Comparison of ENCODE assay signal across 35 cellular contexts in genomic region chr9:7957803-7958202, GRCh38.
"Had no signal": no experiment of that assay in that cellular context is flagged by ENCODE, and none has a peak within 500 bp of the region (broad histone marks: within the 10 kb centered on the region; RNA-seq: fewer than 3 reads in every experiment).

No MANE protein-coding gene starts in this region.

- H3K4me3 ChIP-seq: adrenal gland, body of pancreas, breast epithelium had no signal

- H3K9me3 Mint-ChIP-seq: activated B cell treated with CpG ODN at 0.5 μM for 24 hours; activated CD4-positive, alpha-beta memory T cell treated with anti-CD3 and anti-CD28 coated beads for 36 hours; activated CD8-positive, alpha-beta T cell treated with anti-CD3 and anti-CD28 coated beads for 36 hours; activated naive CD4-positive, alpha-beta T cell treated with anti-CD3 and anti-CD28 coated beads for 36 hours; activated naive CD4-positive, alpha-beta T cell treated with anti-CD3 and anti-CD28 coated beads, Interleukin-2, amount 50 U/mL, for 72 hours; activated naive CD8-positive, alpha-beta T cell treated with anti-CD3 and anti-CD28 coated beads for 36 hours; activated T-cell treated with anti-CD3 and anti-CD28 coated beads, Interleukin-2, amount 50 U/mL, for 24 hours; activated T-helper 1 cell treated with anti-CD3 and anti-CD28 coated beads, Interleukin-12 subunit alpha, Interleukin-12 subunit beta, Interleukin-2, Interleukin-4 antibody, amounts not matched to agents 30 ng/mL and 10 ng/mL and 1 ng/mL, durations not matched to agents 14 hours and 24 hours and 36 hours; activated T-helper 17 cell treated with anti-CD3 and anti-CD28 coated beads, Interleukin-2, amount 50 U/mL, for 72 hours; T-helper 1 cell treated with Interleukin-12 subunit alpha and Interleukin-12 subunit beta and Interleukin-4 antibody, amounts not matched to agents 30 μg/mL and 1 μg/mL, for 36 hours; T-helper 2 cell treated with Interferon-gamma antibody and Interleukin-4, amounts not matched to agents 5 μg/mL and 100 μg/mL, for 36 hours had no signal

- H3K4me1 Mint-ChIP-seq: activated B cell treated with CpG ODN at 0.5 μM for 24 hours; activated T-helper 17 cell treated with anti-CD3 and anti-CD28 coated beads, Interleukin-2, amount 50 U/mL, for 72 hours had no signal

- DNase-seq: activated B cell treated with CpG ODN at 0.5 μM for 24 hours; activated CD4-positive, alpha-beta memory T cell treated with anti-CD3 and anti-CD28 coated beads for 36 hours; activated CD4-positive, alpha-beta T cell treated with anti-CD3 and anti-CD28 coated beads for 4 hours; activated CD4-positive, alpha-beta T cell treated with anti-CD3 and anti-CD28 coated beads, Interleukin-2, amount 50 U/mL, for 1 hour; activated CD4-positive, alpha-beta T cell treated with anti-CD3 and anti-CD28 coated beads, Interleukin-2, amount 50 U/mL, for 4 hours; activated CD4-positive, CD25-positive, alpha-beta regulatory T cell treated with anti-CD3 and anti-CD28 coated beads, Interleukin-2, amount 50 U/mL, for 72 hours; activated CD8-positive, alpha-beta memory T cell treated with anti-CD3 and anti-CD28 coated beads, Interleukin-2, amount 50 U/mL, for 4 hours; activated CD8-positive, alpha-beta T cell treated with anti-CD3 and anti-CD28 coated beads for 36 hours; activated effector memory CD4-positive, alpha-beta T cell treated with anti-CD3 and anti-CD28 coated beads, Interleukin-2, amount 50 U/mL, for 16 hours; activated gamma-delta T cell treated with Interleukin-2 at 50 U/mL for 16 hours; activated naive CD4-positive, alpha-beta T cell; activated naive CD4-positive, alpha-beta T cell treated with anti-CD3 and anti-CD28 coated beads for 36 hours; activated naive CD4-positive, alpha-beta T cell treated with anti-CD3 and anti-CD28 coated beads, Interleukin-2, amount 50 U/mL, for 16 hours; activated naive CD8-positive, alpha-beta T cell treated with anti-CD3 and anti-CD28 coated beads for 36 hours; activated T-cell treated with anti-CD3 and anti-CD28 coated beads, Interleukin-2, amount 50 U/mL, for 24 hours; activated T-cell treated with anti-CD3 and anti-CD28 coated beads, Interleukin-2, amount 50 U/mL, for 48 hours; adrenal gland; amniotic stem cell; aorta; body of pancreas; brain microvascular endothelial cell; central memory CD4-positive, alpha-beta T cell; T-helper 1 cell; T-helper 2 cell; T-helper 9 cell had no signal

- H3K27me3 Mint-ChIP-seq: activated B cell treated with CpG ODN at 0.5 μM for 24 hours; activated CD4-positive, alpha-beta memory T cell treated with anti-CD3 and anti-CD28 coated beads for 36 hours; activated CD4-positive, alpha-beta T cell treated with anti-CD3 and anti-CD28 coated beads, Interleukin-2, amount 10 ng/mL, durations not matched to agents 24 days and 14 days; activated CD8-positive, alpha-beta T cell treated with anti-CD3 and anti-CD28 coated beads for 36 hours; activated naive CD8-positive, alpha-beta T cell treated with anti-CD3 and anti-CD28 coated beads for 36 hours; activated T-cell treated with anti-CD3 and anti-CD28 coated beads, Interleukin-2, amount 50 U/mL, for 24 hours; activated T-helper 17 cell treated with anti-CD3 and anti-CD28 coated beads, Interleukin-2, amount 50 U/mL, for 72 hours had no signal

- H3K27ac Mint-ChIP-seq: activated B cell treated with CpG ODN at 0.5 μM for 24 hours; activated CD4-positive, alpha-beta memory T cell treated with anti-CD3 and anti-CD28 coated beads for 36 hours; activated CD4-positive, alpha-beta T cell treated with anti-CD3 and anti-CD28 coated beads, Interleukin-2, amount 10 ng/mL, durations not matched to agents 24 days and 14 days; activated CD8-positive, alpha-beta T cell treated with anti-CD3 and anti-CD28 coated beads for 36 hours; activated naive CD4-positive, alpha-beta T cell treated with anti-CD3 and anti-CD28 coated beads for 36 hours; activated naive CD4-positive, alpha-beta T cell treated with anti-CD3 and anti-CD28 coated beads, Interleukin-2, amount 50 U/mL, for 72 hours; activated naive CD8-positive, alpha-beta T cell treated with anti-CD3 and anti-CD28 coated beads for 36 hours; activated T-cell treated with anti-CD3 and anti-CD28 coated beads, Interleukin-2, amount 50 U/mL, for 24 hours; activated T-helper 1 cell treated with anti-CD3 and anti-CD28 coated beads, Interleukin-12 subunit alpha, Interleukin-12 subunit beta, Interleukin-2, Interleukin-4 antibody, amounts not matched to agents 30 ng/mL and 10 ng/mL and 1 ng/mL, durations not matched to agents 14 hours and 24 hours and 36 hours; activated T-helper 17 cell treated with anti-CD3 and anti-CD28 coated beads, Interleukin-2, amount 50 U/mL, for 72 hours; T-helper 1 cell treated with Interleukin-12 subunit alpha and Interleukin-12 subunit beta and Interleukin-4 antibody, amounts not matched to agents 30 μg/mL and 1 μg/mL, for 36 hours; T-helper 2 cell treated with Interferon-gamma antibody and Interleukin-4, amounts not matched to agents 5 μg/mL and 100 μg/mL, for 36 hours had no signal

- H3K36me3 Mint-ChIP-seq: activated CD4-positive, alpha-beta memory T cell treated with anti-CD3 and anti-CD28 coated beads for 36 hours; activated naive CD4-positive, alpha-beta T cell treated with anti-CD3 and anti-CD28 coated beads, Interleukin-2, amount 50 U/mL, for 72 hours; activated naive CD8-positive, alpha-beta T cell treated with anti-CD3 and anti-CD28 coated beads for 36 hours had no signal

- ATAC-seq: activated CD8-positive, alpha-beta T cell treated with anti-CD3 and anti-CD28 coated beads for 36 hours; activated naive CD4-positive, alpha-beta T cell treated with anti-CD3 and anti-CD28 coated beads, Interleukin-2, amount 50 U/mL, for 72 hours; activated T-helper 17 cell treated with anti-CD3 and anti-CD28 coated beads, Interleukin-2, amount 50 U/mL, for 72 hours; body of pancreas had no signal

- H3K27ac ChIP-seq: adrenal gland, body of pancreas, brain microvascular endothelial cell, breast epithelium, VCaP had no signal

- H3K4me3 Mint-ChIP-seq: activated B cell treated with CpG ODN at 0.5 μM for 24 hours; activated CD4-positive, alpha-beta memory T cell treated with anti-CD3 and anti-CD28 coated beads for 36 hours; activated CD4-positive, alpha-beta T cell treated with anti-CD3 and anti-CD28 coated beads, Interleukin-2, amount 10 ng/mL, durations not matched to agents 24 days and 14 days; activated CD8-positive, alpha-beta T cell treated with anti-CD3 and anti-CD28 coated beads for 36 hours; activated naive CD4-positive, alpha-beta T cell treated with anti-CD3 and anti-CD28 coated beads for 36 hours; activated naive CD8-positive, alpha-beta T cell treated with anti-CD3 and anti-CD28 coated beads for 36 hours; activated T-cell treated with anti-CD3 and anti-CD28 coated beads, Interleukin-2, amount 50 U/mL, for 24 hours; activated T-helper 1 cell treated with anti-CD3 and anti-CD28 coated beads, Interleukin-12 subunit alpha, Interleukin-12 subunit beta, Interleukin-2, Interleukin-4 antibody, amounts not matched to agents 30 ng/mL and 10 ng/mL and 1 ng/mL, durations not matched to agents 14 hours and 24 hours and 36 hours; activated T-helper 17 cell treated with anti-CD3 and anti-CD28 coated beads, Interleukin-2, amount 50 U/mL, for 72 hours; T-helper 1 cell treated with Interleukin-12 subunit alpha and Interleukin-12 subunit beta and Interleukin-4 antibody, amounts not matched to agents 30 μg/mL and 1 μg/mL, for 36 hours; T-helper 2 cell treated with Interferon-gamma antibody and Interleukin-4, amounts not matched to agents 5 μg/mL and 100 μg/mL, for 36 hours had no signal

- H3K4me1 ChIP-seq: adrenal gland, body of pancreas, breast epithelium had no signal

- FAIRE-seq: astrocyte, TTC549 had no signal

- H3K9me3 ChIP-seq: adrenal gland, body of pancreas, breast epithelium had no signal
